Comparison of ENCODE assay signal across 10 cellular contexts in the genomic region with DNA sequence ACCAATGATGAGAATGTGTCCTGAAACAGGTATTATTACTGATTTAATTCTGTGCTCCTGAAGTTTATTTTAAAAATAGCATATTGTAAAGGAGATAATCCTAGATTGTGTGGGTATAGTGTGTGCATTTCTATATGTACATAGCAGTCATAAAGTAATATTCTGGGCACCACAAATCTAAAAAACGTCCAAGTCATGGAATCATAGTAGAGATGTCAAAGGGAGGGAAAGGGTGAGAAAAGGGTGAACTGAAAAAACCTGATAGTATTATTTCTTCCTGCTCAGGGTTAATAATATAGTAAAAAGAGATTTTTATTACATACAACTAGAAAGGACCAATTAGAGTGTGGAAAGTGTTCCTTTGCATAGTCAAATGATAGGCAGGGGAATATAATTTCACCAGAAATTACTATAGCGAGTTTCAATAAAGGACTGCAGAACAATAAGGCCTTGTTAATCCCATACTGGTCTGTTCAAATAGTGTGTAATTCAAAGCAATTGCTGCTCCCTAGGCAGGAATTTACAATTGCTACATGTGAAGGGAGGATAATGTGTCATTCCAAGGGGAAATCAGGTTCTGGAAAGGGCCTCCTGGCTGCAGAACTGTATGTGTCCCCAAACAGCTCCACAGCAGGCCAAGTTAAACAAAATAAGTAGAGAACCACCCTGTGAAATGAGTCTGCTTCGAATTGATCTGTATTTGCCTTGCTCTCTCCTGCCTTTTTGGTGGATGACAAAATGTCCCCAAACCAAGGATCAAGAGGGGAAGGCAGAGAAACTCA. TPM values are rescaled to one million over a fixed set of nuclear protein-coding genes. Genes with fewer than 3 reads are reported as not detected.
DNase-seq lines count a peak whose midpoint lies in the region; ATAC-seq, FAIRE-seq and TF ChIP-seq lines count a peak whose summit lies in the region.
"Had no signal": no experiment of that assay in that cellular context is flagged by ENCODE, and none has a peak within 500 bp of the region (broad histone marks: within the 10 kb centered on the region; RNA-seq: fewer than 3 reads in every experiment).

No MANE protein-coding gene starts in this region.

- H3K9me1 ChIP-seq in IMR-90 (ENCODE audit: insufficient read depth, low read length): peaks cover 23% of the 10 kb centered on the region

- H3K4me1 Mint-ChIP-seq in activated CD8-positive, alpha-beta memory T cell treated with anti-CD3 and anti-CD28 coated beads, Interleukin-2, amount 10 ng/mL, durations not matched to agents 7 days and 5 days: peaks cover 6% of the 10 kb centered on the region

- no peak overlapping the region for H3K4me2 ChIP-seq in IMR-90 (ENCODE audit: low read depth, low read length)

- no peak for TF ChIP-seq RAD21 in IMR-90 (IDR thresholded peaks at IDR 0.05; ENCODE audit: low read length)

- peaks cover 0 to 23% of the 10 kb centered on the region in 2 experiments; a peak in 2 of 4 replicates for H3K79me1 ChIP-seq in IMR-90 (ENCODE audit: low read depth in 1 of 2, low read length in 2 of 2)

- H3K23ac ChIP-seq in IMR-90 (ENCODE audit: low read depth, low read length): peak overlapping the region; percentile 75; the same call in 1 of the 2 replicates

- no peak overlapping the region for H2AFZ ChIP-seq in IMR-90 (replicated peaks; ENCODE audit: low read length, poor library complexity)

- no CpG with 5 or more reads among the region's 3 CpGs for WGBS in IMR-90 (ENCODE audit: extremely low coverage in 2 of 2, insufficient read length in 1 of 2), 2 experiments
- 17 to 49% (median 43%) methylated on average over 3 of the region's 3 CpGs for whole genome bisulfite sequencing in small intestine, 3 donors

- H3K4ac ChIP-seq in IMR-90 (ENCODE audit: low read depth, low read length): peak overlapping the region; percentile 91

- TF ChIP-seq CTCF in IMR-90 (conservative IDR thresholded peaks at IDR 0.05; ENCODE audit: low read depth, low read length) (no peak), astrocyte of the spinal cord (IDR thresholded peaks at IDR 0.05; ENCODE audit: low read depth, low read length) (no peak), right atrium auricular region (IDR thresholded peaks at IDR 0.05) (no peak), GM13977 (IDR thresholded peaks at IDR 0.05; ENCODE audit: extremely low read depth, insufficient read depth, missing control alignments) (no peak)

- no TSS peak for BruUV-seq in IMR-90 (replicated peaks; lab: Mats Ljungman, UMichigan)

- in situ Hi-C loops in IMR-90 (cut with MboI; ENCODE audit: low sequenced_read_pairs): no loop called here
- in situ Hi-C loops in astrocyte of the spinal cord (cut with HindIII; ENCODE audit: low sequenced_read_pairs): no loop called here
- in situ Hi-C loops in GM13977 (cut with MboI; ENCODE audit: low pct_unique_long_range_greater_than_20kb, low sequenced_read_pairs, unreplicated experiment): no loop called here

- dilution Hi-C loops in IMR-90 (cut with HindIII; ENCODE audit: low sequenced_read_pairs, unreplicated experiment): no loop called here

- no peak overlapping the region for H2AK9ac ChIP-seq in IMR-90 (replicated peaks; ENCODE audit: low read depth, low read length, poor library complexity)

- H3K27ac ChIP-seq in IMR-90 (ENCODE audit: insufficient read depth, low read length): peak overlapping the region; percentile 83
- H3K27ac ChIP-seq in right atrium auricular region: peak overlapping the region in 1 of 2 donors; percentile 61
- H3K27ac ChIP-seq in small intestine (ENCODE audit: low read depth in 1 of 2, low read length in 1 of 2): peak overlapping the region in 1 of 2 donors; percentile 16

- no peak for FAIRE-seq in small intestine (lab: Jason Lieb, UNC)

- no peak overlapping the region for H3K27ac Mint-ChIP-seq in activated CD8-positive, alpha-beta memory T cell treated with anti-CD3 and anti-CD28 coated beads, Interleukin-2, amount 10 ng/mL, durations not matched to agents 7 days and 5 days

- TF ChIP-seq POLR2A in IMR-90 (IDR thresholded peaks at IDR 0.05; ENCODE audit: low read depth, low read length): no peak

- H3K4me3 ChIP-seq in IMR-90 (ENCODE audit: insufficient read depth, low read depth, low read length) (no peak overlapping the region), astrocyte of the spinal cord (ENCODE audit: low read depth, low read length) (no peak overlapping the region), right atrium auricular region (no peak overlapping the region), small intestine (ENCODE audit: low read depth in 1 of 2, low read length in 2 of 2) (no peak overlapping the region)

- peak overlapping the region; percentile 51; the same call in 2 of the 3 replicates for H2BK15ac ChIP-seq in IMR-90 (ENCODE audit: low read depth, low read length)

- no peaks in the 10 kb centered on the region for H4K20me1 ChIP-seq in IMR-90 (ENCODE audit: insufficient read depth, low read length)

- no peak for ATAC-seq in IMR-90 (ENCODE audit: low read depth)
- no peak for ATAC-seq in activated CD8-positive, alpha-beta memory T cell treated with anti-CD3 and anti-CD28 coated beads, Interleukin-2, amount 10 ng/mL, durations not matched to agents 7 days and 5 days

- H3K27me3 Mint-ChIP-seq in activated CD8-positive, alpha-beta memory T cell treated with anti-CD3 and anti-CD28 coated beads, Interleukin-2, amount 10 ng/mL, durations not matched to agents 7 days and 5 days: no peaks in the 10 kb centered on the region

- H3K36me3 Mint-ChIP-seq in activated CD8-positive, alpha-beta memory T cell treated with anti-CD3 and anti-CD28 coated beads, Interleukin-2, amount 10 ng/mL, durations not matched to agents 7 days and 5 days: peaks cover 24% of the 10 kb centered on the region

- H2BK20ac ChIP-seq in IMR-90 (ENCODE audit: low read depth, low read length): peak overlapping the region; percentile 95

- peak overlapping the region; percentile 55 for H3K18ac ChIP-seq in IMR-90 (ENCODE audit: low read depth, low read length)

- peak; percentile 60 for DNase-seq in IMR-90
- DNase-seq in astrocyte of the spinal cord (ENCODE audit: low read depth, low spot score): peak; percentile 53
- peak; percentile 79 for DNase-seq in right atrium auricular region (ENCODE audit: low spot score)
- DNase-seq in small intestine: peak; percentile 55
- DNase-seq in GM13977 (ENCODE audit: low spot score): no peak
- DNase-seq in GOT3 (lab: John Stamatoyannopoulos, UW): no peak
- DNase-seq in activated CD8-positive, alpha-beta memory T cell treated with anti-CD3 and anti-CD28 coated beads, Interleukin-2, amount 10 ng/mL, durations not matched to agents 7 days and 5 days: no peak
- no peak for DNase-seq in activated naive CD4-positive, alpha-beta T cell treated with Interleukin-2 at 50 U/mL for 16 hours
- DNase-seq: activated gamma-delta T cell, SW 1271 had no signal

- peak overlapping the region; percentile 69 for H2AK5ac ChIP-seq in IMR-90 (ENCODE audit: low read depth, low read length)

- H3K9me3 ChIP-seq in IMR-90 (ENCODE audit: control insufficient read depth, insufficient read depth, low read length) (no peaks in the 10 kb centered on the region), right atrium auricular region (no peaks in the 10 kb centered on the region), small intestine (ENCODE audit: control insufficient read depth, low read depth) (no peaks in the 10 kb centered on the region)

- peak overlapping the region; percentile 21; the same call in 1 of the 2 replicates for H3K9ac ChIP-seq in IMR-90 (ENCODE audit: low read depth, low read length)

- peak overlapping the region; percentile 90 for H2BK5ac ChIP-seq in IMR-90 (ENCODE audit: low read depth, low read length, poor library complexity, severe bottlenecking)

- H3K36me3 ChIP-seq in IMR-90 (ENCODE audit: control insufficient read depth, insufficient read depth, low read length) (no peaks in the 10 kb centered on the region), right atrium auricular region (no peaks in the 10 kb centered on the region), small intestine (ENCODE audit: control insufficient read depth in 2 of 2, insufficient read depth in 2 of 2, low read length in 2 of 2) (no peaks in the 10 kb centered on the region)

- H4K5ac ChIP-seq in IMR-90 (ENCODE audit: low read depth, low read length): peak overlapping the region; percentile 56

- H3K4me1 ChIP-seq in IMR-90 (ENCODE audit: control insufficient read depth, insufficient read depth, low read length) (peaks cover 25% of the 10 kb centered on the region), right atrium auricular region (peaks cover 0 to 37% of the 10 kb centered on the region in 2 donors), small intestine (ENCODE audit: control insufficient read depth in 2 of 2, insufficient read depth in 1 of 2, low read depth in 1 of 2, low read length in 1 of 2) (peaks cover 0 to 5% of the 10 kb centered on the region in 2 donors)

- H3K56ac ChIP-seq in IMR-90 (ENCODE audit: extremely low read depth, insufficient read depth, low read length): peak overlapping the region; percentile 60; the same call in 1 of the 2 replicates

- POLR2A ChIA-PET in IMR-90 (lab: Charles Lee; ENCODE audit: unreplicated experiment): no interaction called here

- no peak overlapping the region for H3K4me3 Mint-ChIP-seq in activated CD8-positive, alpha-beta memory T cell treated with anti-CD3 and anti-CD28 coated beads, Interleukin-2, amount 10 ng/mL, durations not matched to agents 7 days and 5 days

- peak overlapping the region; percentile 50 to 91 for H4K8ac ChIP-seq in IMR-90 (ENCODE audit: low read depth in 2 of 2, low read length in 2 of 2)

- peak overlapping the region; percentile 94 for H2BK120ac ChIP-seq in IMR-90 (ENCODE audit: low read depth, low read length)

- no peaks in the 10 kb centered on the region for H3K9me3 Mint-ChIP-seq in activated CD8-positive, alpha-beta memory T cell treated with anti-CD3 and anti-CD28 coated beads, Interleukin-2, amount 10 ng/mL, durations not matched to agents 7 days and 5 days (ENCODE audit: low read depth)

- intact Hi-C loops in IMR-90 (cut with micrococcal nuclease): no loop called here

- no peaks in the 10 kb centered on the region for H3K27me3 ChIP-seq in IMR-90 (ENCODE audit: control insufficient read depth, insufficient read depth, low read length)
- no peaks in the 10 kb centered on the region for H3K27me3 ChIP-seq in right atrium auricular region
- no peaks in the 10 kb centered on the region for H3K27me3 ChIP-seq in small intestine (ENCODE audit: control insufficient read depth in 2 of 2, insufficient read depth in 2 of 2, low read length in 2 of 2)

- CTCF ChIA-PET in IMR-90 (lab: Yijun Ruan, JAX): no interaction called here
- CTCF ChIA-PET in activated CD8-positive, alpha-beta memory T cell treated with anti-CD3 and anti-CD28 coated beads, Interleukin-2, amount 10 ng/mL, durations not matched to agents 7 days and 5 days (lab: Charles Lee): interaction anchor here (1.4 to 2.0 kb wide), 2 partner anchors 9 to 10 kb away, joined by 6 to 8 read pairs; no protein-coding TSS in a partner anchor

- H4K91ac ChIP-seq in IMR-90 (ENCODE audit: insufficient read depth, low read depth, low read length): peak overlapping the region; percentile 88

- peak overlapping the region; percentile 96 for H3K14ac ChIP-seq in IMR-90 (replicated peaks; ENCODE audit: low read depth, low read length)

RNA-seq across cellular contexts. Expression of a gene that starts 42.5 kb away (rescaled TPM):
- 79.2 and 83.3 TPM in 2 replicates for total RNA-seq in IMR-90 (2012; rRNA removed)
- polyA plus RNA-seq in IMR-90 (2012; rRNA removed): 12.9 and 16.8 TPM in 2 replicates
- polyA plus RNA-seq in IMR-90 (2012; cell fraction: cytosol; rRNA removed): 5.3 and 7.7 TPM in 2 replicates
- polyA plus RNA-seq in IMR-90 (2012; cell fraction: nucleus; rRNA removed; ENCODE audit: low replicate concordance): 7.4 and 30.8 TPM in 2 replicates
- total RNA-seq in right atrium auricular region: 10 to 100 TPM; 51.4 to 81.3 TPM
- 10 to 100 TPM; 11.1 to 20.0 (median 12.5) TPM for polyA plus RNA-seq in small intestine
- 100 to 1,000 TPM; 110 to 127 TPM for total RNA-seq in activated CD8-positive, alpha-beta memory T cell treated with anti-CD3 and anti-CD28 coated beads, Interleukin-2, amount 10 ng/mL, durations not matched to agents 7 days and 5 days

Comparison
In these comparisons a context has a peak if more than half of its experiments do, and no peak if none do; other contexts are left out.
1. DNase-seq: peak in IMR-90 (single experiment), astrocyte of the spinal cord (single experiment), right atrium auricular region (single experiment) and small intestine (single experiment); none in GM13977 (single experiment), GOT3 (single experiment), activated CD8-positive, alpha-beta memory T cell treated with anti-CD3 and anti-CD28 coated beads, Interleukin-2, amount 10 ng/mL, durations not matched to agents 7 days and 5 days (single experiment) and activated naive CD4-positive, alpha-beta T cell treated with Interleukin-2 at 50 U/mL for 16 hours (single experiment).